Comparison of ENCODE assay signal across 1 cellular context in the genomic region with DNA sequence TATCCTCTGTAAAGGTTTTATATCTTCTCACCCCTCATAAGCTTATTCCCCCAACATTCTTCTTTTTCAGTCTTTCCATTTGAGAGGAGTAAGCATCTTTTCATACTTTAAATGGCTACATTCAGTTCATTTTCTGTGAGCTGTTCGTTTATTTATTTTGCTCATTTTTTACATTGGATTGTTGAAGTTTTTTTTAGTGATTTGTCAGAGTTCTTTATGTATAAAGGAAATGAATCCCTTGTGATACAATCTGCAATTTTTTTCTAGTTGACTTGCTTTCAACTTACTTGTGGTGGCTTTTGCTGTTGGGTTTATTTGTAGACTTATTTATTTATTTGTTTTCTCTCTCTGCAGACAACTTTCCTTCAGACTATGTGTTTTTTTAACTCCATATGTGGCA.
TF ChIP-seq lines count a peak whose summit lies in the region.

No MANE protein-coding gene starts in this region.

TF ChIP-seq in endothelial cell of umbilical vein, 7 proteins besides CTCF, POLR2A, EP300 and RAD21 (continued from another document):
- TF ChIP-seq GATA2 (IDR thresholded peaks at IDR 0.05; ENCODE audit: insufficient read depth, insufficient read length, low read depth, low read length) (peak; percentile 51), JUN (IDR thresholded peaks at IDR 0.05; ENCODE audit: borderline replicate concordance, insufficient read depth, insufficient read length, low read depth) (no peak)
